In the genomic region with DNA sequence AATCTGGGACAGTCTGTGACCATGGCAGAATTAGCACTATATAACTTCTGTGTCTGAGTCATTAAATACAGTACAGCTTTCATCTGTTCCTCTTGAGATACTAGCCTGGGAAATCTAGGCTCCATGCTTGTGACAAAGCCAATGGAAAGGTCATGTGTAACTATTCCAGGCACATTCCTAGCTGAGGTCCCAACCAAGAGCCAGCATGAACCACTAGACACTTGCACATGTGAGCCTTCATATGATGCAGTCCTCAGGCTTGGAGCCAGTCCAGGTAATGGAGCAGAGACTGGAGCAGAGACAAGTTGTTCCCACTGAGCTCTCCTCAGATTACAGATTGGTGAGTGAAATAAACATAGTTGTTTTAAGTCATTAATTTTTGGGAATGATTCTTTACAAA, we compare ENCODE assay signal across 3 cellular contexts.
TF ChIP-seq lines count a peak whose summit lies in the region.

No MANE protein-coding gene starts in this region.

TF ChIP-seq in liver, 16 proteins besides CTCF, POLR2A, EP300 and RAD21:
- TF ChIP-seq, protein P1, sequence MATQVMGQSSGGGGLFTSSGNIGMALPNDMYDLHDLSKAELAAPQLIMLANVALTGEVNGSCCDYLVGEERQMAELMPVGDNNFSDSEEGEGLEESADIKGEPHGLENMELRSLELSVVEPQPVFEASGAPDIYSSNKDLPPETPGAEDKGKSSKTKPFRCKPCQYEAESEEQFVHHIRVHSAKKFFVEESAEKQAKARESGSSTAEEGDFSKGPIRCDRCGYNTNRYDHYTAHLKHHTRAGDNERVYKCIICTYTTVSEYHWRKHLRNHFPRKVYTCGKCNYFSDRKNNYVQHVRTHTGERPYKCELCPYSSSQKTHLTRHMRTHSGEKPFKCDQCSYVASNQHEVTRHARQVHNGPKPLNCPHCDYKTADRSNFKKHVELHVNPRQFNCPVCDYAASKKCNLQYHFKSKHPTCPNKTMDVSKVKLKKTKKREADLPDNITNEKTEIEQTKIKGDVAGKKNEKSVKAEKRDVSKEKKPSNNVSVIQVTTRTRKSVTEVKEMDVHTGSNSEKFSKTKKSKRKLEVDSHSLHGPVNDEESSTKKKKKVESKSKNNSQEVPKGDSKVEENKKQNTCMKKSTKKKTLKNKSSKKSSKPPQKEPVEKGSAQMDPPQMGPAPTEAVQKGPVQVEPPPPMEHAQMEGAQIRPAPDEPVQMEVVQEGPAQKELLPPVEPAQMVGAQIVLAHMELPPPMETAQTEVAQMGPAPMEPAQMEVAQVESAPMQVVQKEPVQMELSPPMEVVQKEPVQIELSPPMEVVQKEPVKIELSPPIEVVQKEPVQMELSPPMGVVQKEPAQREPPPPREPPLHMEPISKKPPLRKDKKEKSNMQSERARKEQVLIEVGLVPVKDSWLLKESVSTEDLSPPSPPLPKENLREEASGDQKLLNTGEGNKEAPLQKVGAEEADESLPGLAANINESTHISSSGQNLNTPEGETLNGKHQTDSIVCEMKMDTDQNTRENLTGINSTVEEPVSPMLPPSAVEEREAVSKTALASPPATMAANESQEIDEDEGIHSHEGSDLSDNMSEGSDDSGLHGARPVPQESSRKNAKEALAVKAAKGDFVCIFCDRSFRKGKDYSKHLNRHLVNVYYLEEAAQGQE (IDR thresholded peaks at IDR 0.05), result no peak
- TF ChIP-seq YY1 (IDR thresholded peaks at IDR 0.05) (no peak), RXRA (IDR thresholded peaks at IDR 0.05) (no peak), GABPA (IDR thresholded peaks at IDR 0.05 in 1 of 2, conservative IDR thresholded peaks at IDR 0.05 in 1 of 2) (no peak), TAF1 (conservative IDR thresholded peaks at IDR 0.05) (no peak), HNF4G (IDR thresholded peaks at IDR 0.05) (no peak), EGR1 (IDR thresholded peaks at IDR 0.05; ENCODE audit: low read depth in 2 of 2) (no peak), FOXA2 (IDR thresholded peaks at IDR 0.05) (no peak), JUND (IDR thresholded peaks at IDR 0.05) (no peak), NR2F2 (IDR thresholded peaks at IDR 0.05) (peak; percentile 74), SP1 (IDR thresholded peaks at IDR 0.05) (peak; percentile 28), FOXA1 (IDR thresholded peaks at IDR 0.05) (no peak), HNF4A (conservative IDR thresholded peaks at IDR 0.05) (no peak)
- TF ChIP-seq, protein P2, sequence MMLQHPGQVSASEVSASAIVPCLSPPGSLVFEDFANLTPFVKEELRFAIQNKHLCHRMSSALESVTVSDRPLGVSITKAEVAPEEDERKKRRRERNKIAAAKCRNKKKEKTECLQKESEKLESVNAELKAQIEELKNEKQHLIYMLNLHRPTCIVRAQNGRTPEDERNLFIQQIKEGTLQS (IDR thresholded peaks at IDR 0.05), result no peak
- TF ChIP-seq, protein P3, sequence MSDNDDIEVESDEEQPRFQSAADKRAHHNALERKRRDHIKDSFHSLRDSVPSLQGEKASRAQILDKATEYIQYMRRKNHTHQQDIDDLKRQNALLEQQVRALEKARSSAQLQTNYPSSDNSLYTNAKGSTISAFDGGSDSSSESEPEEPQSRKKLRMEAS (IDR thresholded peaks at IDR 0.05), result no peak
- TF ChIP-seq, protein P4, sequence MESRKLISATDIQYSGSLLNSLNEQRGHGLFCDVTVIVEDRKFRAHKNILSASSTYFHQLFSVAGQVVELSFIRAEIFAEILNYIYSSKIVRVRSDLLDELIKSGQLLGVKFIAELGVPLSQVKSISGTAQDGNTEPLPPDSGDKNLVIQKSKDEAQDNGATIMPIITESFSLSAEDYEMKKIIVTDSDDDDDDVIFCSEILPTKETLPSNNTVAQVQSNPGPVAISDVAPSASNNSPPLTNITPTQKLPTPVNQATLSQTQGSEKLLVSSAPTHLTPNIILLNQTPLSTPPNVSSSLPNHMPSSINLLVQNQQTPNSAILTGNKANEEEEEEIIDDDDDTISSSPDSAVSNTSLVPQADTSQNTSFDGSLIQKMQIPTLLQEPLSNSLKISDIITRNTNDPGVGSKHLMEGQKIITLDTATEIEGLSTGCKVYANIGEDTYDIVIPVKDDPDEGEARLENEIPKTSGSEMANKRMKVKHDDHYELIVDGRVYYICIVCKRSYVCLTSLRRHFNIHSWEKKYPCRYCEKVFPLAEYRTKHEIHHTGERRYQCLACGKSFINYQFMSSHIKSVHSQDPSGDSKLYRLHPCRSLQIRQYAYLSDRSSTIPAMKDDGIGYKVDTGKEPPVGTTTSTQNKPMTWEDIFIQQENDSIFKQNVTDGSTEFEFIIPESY (IDR thresholded peaks at IDR 0.05), result no peak

TF ChIP-seq in HepG2, 621 proteins besides CTCF, POLR2A, EP300 and RAD21 (continued from another document):
- TF ChIP-seq MATR3 (CRISPR knock-in tag; IDR thresholded peaks at IDR 0.05) (no peak), JARID2 (CRISPR knock-in tag; IDR thresholded peaks at IDR 0.05; ENCODE audit: insufficient replicate concordance) (no peak), SSRP1 (CRISPR knock-in tag; IDR thresholded peaks at IDR 0.05) (no peak)
- TF ChIP-seq, protein P5, sequence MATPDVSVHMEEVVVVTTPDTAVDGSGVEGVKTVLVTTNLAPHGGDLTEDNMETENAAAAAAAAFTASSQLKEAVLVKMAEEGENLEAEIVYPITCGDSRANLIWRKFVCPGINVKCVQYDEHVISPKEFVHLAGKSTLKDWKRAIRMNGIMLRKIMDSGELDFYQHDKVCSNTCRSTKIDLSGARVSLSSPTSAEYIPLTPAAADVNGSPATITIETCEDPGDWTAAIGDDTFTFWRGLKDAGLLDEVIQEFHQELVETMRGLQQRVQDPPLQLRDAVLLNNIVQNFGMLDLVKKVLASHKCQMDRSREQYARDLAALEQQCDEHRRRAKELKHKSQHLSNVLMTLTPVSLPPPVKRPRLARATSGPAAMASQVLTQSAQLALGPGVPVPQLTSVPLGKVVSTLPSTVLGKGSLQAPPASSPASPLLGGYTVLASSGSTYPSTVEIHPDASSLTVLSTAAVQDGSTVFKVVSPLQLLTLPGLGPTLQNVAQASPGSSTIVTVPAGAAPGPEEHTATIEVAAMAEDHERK (CRISPR knock-in tag; IDR thresholded peaks at IDR 0.05; ENCODE audit: low read depth), result no peak

TF ChIP-seq in GM23338, 12 proteins besides CTCF, POLR2A, EP300 and RAD21 (continued from another document):
- no peak for TF ChIP-seq EZH2phosphoT487 (IDR thresholded peaks at IDR 0.05; ENCODE audit: unreplicated experiment)
- TF ChIP-seq JUNB (IDR thresholded peaks at IDR 0.05; ENCODE audit: unreplicated experiment), result no peak
- TF ChIP-seq ZNF331 (CRISPR knock-in tag; IDR thresholded peaks at IDR 0.05; ENCODE audit: low read depth), result no peak
- TF ChIP-seq CREB1 (CRISPR knock-in tag; IDR thresholded peaks at IDR 0.05; ENCODE audit: low read depth), result no peak
- TF ChIP-seq ETS1 (IDR thresholded peaks at IDR 0.05), result no peak
- no peak for TF ChIP-seq STAT1 (IDR thresholded peaks at IDR 0.05; ENCODE audit: unreplicated experiment)
- TF ChIP-seq NANOG (IDR thresholded peaks at IDR 0.05; ENCODE audit: borderline replicate concordance), result no peak
- no peak for TF ChIP-seq POLR2AphosphoS5 (IDR thresholded peaks at IDR 0.05; ENCODE audit: low read depth)
- TF ChIP-seq, protein P6, sequence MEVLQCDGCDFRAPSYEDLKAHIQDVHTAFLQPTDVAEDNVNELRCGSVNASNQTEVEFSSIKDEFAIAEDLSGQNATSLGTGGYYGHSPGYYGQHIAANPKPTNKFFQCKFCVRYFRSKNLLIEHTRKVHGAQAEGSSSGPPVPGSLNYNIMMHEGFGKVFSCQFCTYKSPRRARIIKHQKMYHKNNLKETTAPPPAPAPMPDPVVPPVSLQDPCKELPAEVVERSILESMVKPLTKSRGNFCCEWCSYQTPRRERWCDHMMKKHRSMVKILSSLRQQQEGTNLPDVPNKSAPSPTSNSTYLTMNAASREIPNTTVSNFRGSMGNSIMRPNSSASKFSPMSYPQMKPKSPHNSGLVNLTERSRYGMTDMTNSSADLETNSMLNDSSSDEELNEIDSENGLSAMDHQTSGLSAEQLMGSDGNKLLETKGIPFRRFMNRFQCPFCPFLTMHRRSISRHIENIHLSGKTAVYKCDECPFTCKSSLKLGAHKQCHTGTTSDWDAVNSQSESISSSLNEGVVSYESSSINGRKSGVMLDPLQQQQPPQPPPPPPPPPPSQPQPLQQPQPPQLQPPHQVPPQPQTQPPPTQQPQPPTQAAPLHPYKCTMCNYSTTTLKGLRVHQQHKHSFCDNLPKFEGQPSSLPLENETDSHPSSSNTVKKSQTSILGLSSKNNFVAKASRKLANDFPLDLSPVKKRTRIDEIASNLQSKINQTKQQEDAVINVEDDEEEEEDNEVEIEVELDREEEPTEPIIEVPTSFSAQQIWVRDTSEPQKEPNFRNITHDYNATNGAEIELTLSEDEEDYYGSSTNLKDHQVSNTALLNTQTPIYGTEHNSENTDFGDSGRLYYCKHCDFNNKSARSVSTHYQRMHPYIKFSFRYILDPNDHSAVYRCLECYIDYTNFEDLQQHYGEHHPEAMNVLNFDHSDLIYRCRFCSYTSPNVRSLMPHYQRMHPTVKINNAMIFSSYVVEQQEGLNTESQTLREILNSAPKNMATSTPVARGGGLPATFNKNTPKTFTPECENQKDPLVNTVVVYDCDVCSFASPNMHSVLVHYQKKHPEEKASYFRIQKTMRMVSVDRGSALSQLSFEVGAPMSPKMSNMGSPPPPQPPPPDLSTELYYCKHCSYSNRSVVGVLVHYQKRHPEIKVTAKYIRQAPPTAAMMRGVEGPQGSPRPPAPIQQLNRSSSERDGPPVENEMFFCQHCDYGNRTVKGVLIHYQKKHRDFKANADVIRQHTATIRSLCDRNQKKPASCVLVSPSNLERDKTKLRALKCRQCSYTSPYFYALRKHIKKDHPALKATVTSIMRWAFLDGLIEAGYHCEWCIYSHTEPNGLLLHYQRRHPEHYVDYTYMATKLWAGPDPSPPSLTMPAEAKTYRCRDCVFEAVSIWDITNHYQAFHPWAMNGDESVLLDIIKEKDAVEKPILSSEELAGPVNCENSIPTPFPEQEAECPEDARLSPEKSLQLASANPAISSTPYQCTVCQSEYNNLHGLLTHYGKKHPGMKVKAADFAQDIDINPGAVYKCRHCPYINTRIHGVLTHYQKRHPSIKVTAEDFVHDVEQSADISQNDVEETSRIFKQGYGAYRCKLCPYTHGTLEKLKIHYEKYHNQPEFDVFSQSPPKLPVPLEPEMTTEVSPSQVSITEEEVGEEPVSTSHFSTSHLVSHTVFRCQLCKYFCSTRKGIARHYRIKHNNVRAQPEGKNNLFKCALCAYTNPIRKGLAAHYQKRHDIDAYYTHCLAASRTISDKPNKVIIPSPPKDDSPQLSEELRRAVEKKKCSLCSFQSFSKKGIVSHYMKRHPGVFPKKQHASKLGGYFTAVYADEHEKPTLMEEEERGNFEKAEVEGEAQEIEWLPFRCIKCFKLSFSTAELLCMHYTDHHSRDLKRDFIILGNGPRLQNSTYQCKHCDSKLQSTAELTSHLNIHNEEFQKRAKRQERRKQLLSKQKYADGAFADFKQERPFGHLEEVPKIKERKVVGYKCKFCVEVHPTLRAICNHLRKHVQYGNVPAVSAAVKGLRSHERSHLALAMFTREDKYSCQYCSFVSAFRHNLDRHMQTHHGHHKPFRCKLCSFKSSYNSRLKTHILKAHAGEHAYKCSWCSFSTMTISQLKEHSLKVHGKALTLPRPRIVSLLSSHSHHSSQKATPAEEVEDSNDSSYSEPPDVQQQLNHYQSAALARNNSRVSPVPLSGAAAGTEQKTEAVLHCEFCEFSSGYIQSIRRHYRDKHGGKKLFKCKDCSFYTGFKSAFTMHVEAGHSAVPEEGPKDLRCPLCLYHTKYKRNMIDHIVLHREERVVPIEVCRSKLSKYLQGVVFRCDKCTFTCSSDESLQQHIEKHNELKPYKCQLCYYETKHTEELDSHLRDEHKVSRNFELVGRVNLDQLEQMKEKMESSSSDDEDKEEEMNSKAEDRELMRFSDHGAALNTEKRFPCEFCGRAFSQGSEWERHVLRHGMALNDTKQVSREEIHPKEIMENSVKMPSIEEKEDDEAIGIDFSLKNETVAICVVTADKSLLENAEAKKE (CRISPR knock-in tag; IDR thresholded peaks at IDR 0.05), result no peak
- TF ChIP-seq, protein P1 (IDR thresholded peaks at IDR 0.05; ENCODE audit: unreplicated experiment), result no peak
